Comparison of ENCODE assay signal across 14 cellular contexts in genomic region chr18:6835345-6835744, GRCh38.
"Had no signal": no experiment of that assay in that cellular context is flagged by ENCODE, and none has a peak within 500 bp of the region (broad histone marks: within the 10 kb centered on the region; RNA-seq: fewer than 3 reads in every experiment).

No MANE protein-coding gene starts in this region.

- H3K9me3 ChIP-seq: suprapubic skin had no signal

- H3K4me3 ChIP-seq: left ventricle myocardium inferior, suprapubic skin had no signal

- H3K27me3 ChIP-seq: suprapubic skin had no signal

- H3K27ac Mint-ChIP-seq: activated CD8-positive, alpha-beta T cell treated with anti-CD3 and anti-CD28 coated beads, Interleukin-2, amount 10 ng/mL, durations not matched to agents 7 days and 5 days; activated T-helper 1 cell treated with anti-CD3 and anti-CD28 coated beads, Interleukin-12 subunit alpha, Interleukin-12 subunit beta, Interleukin-2, Interleukin-4 antibody, amounts not matched to agents 30 ng/mL and 10 ng/mL and 1 ng/mL, durations not matched to agents 14 hours and 24 hours and 36 hours; T-helper 1 cell treated with Interleukin-12 subunit alpha and Interleukin-12 subunit beta and Interleukin-4 antibody, amounts not matched to agents 30 μg/mL and 1 μg/mL, for 36 hours; WTC11 had no signal

- H3K36me3 ChIP-seq: left ventricle myocardium inferior, suprapubic skin had no signal

- DNase-seq: activated CD4-positive, alpha-beta T cell treated with anti-CD3 and anti-CD28 coated beads for 48 hours; activated CD8-positive, alpha-beta T cell treated with anti-CD3 and anti-CD28 coated beads, Interleukin-2, amount 10 ng/mL, durations not matched to agents 7 days and 5 days; activated naive CD4-positive, alpha-beta T cell; effector memory CD4-positive, alpha-beta T cell; glutamatergic neuron; left ventricle myocardium inferior; stimulated activated CD4-positive, alpha-beta T cell treated with anti-CD3 and anti-CD28 coated beads, Interleukin-4, amount 100 ng/mL, for 1 hour; stimulated activated CD8-positive, alpha-beta memory T cell treated with anti-CD3 and anti-CD28 coated beads, Interleukin-4, amount 100 ng/mL, for 48 hours; stimulated activated naive CD8-positive, alpha-beta T cell treated with anti-CD3 and anti-CD28 coated beads, Interleukin-15, Interleukin-2, amounts not matched to agents 100 U/mL and 50 U/mL, for 24 hours had no signal

- ATAC-seq: activated CD8-positive, alpha-beta T cell treated with anti-CD3 and anti-CD28 coated beads, Interleukin-2, amount 10 ng/mL, durations not matched to agents 7 days and 5 days; stimulated activated naive CD8-positive, alpha-beta T cell treated with anti-CD3 and anti-CD28 coated beads, Interleukin-15, Interleukin-2, amounts not matched to agents 100 U/mL and 50 U/mL, for 24 hours; WTC11 had no signal

- H3K27ac ChIP-seq: left ventricle myocardium inferior, suprapubic skin had no signal

- H3K4me1 Mint-ChIP-seq: central memory CD8-positive, alpha-beta T cell had no signal

- H3K4me3 Mint-ChIP-seq: activated CD8-positive, alpha-beta T cell treated with anti-CD3 and anti-CD28 coated beads, Interleukin-2, amount 10 ng/mL, durations not matched to agents 7 days and 5 days; activated T-helper 1 cell treated with anti-CD3 and anti-CD28 coated beads, Interleukin-12 subunit alpha, Interleukin-12 subunit beta, Interleukin-2, Interleukin-4 antibody, amounts not matched to agents 30 ng/mL and 10 ng/mL and 1 ng/mL, durations not matched to agents 14 hours and 24 hours and 36 hours; central memory CD8-positive, alpha-beta T cell; T-helper 1 cell treated with Interleukin-12 subunit alpha and Interleukin-12 subunit beta and Interleukin-4 antibody, amounts not matched to agents 30 μg/mL and 1 μg/mL, for 36 hours; WTC11 had no signal

- H3K4me1 ChIP-seq: left ventricle myocardium inferior, suprapubic skin had no signal

- H3K27me3 Mint-ChIP-seq: central memory CD8-positive, alpha-beta T cell had no signal
